Comparison of ENCODE assay signal across 21 cellular contexts in genomic region chr11:78916759-78917158, GRCh38.
A peak's percentile ranks its signal among the peaks of the same experiment; 100 is the strongest.
DNase-seq lines count a peak whose midpoint lies in the region; FAIRE-seq and TF ChIP-seq lines count a peak whose summit lies in the region.
"Had no signal": no experiment of that assay in that cellular context is flagged by ENCODE, and none has a peak within 500 bp of the region (broad histone marks: within the 10 kb centered on the region; RNA-seq: fewer than 3 reads in every experiment).

No MANE protein-coding gene starts in this region.

- H3K36me3 ChIP-seq in MM.1S (replicated peaks; ENCODE audit: insufficient read depth, low read length) (no peaks in the 10 kb centered on the region), adipocyte (ENCODE audit: control insufficient read depth, insufficient read depth, low read length, severe bottlenecking) (no peaks in the 10 kb centered on the region), kidney (ENCODE audit: control insufficient read depth in 1 of 2, insufficient read depth in 2 of 2, low read length in 2 of 2) (no peaks in the 10 kb centered on the region)
- H3K36me3 ChIP-seq: vagina had no signal

- H3K27ac ChIP-seq in MM.1S (ENCODE audit: low read length) (no peak overlapping the region), kidney (ENCODE audit: low read depth in 2 of 2, low read length in 2 of 2) (no peak overlapping the region)
- H3K27ac ChIP-seq: vagina had no signal

- TF ChIP-seq POLR2A in erythroblast (IDR thresholded peaks at IDR 0.05; ENCODE audit: low read length) = no peak

- peak; percentile 17 for TF ChIP-seq CTCF in D721Med (IDR thresholded peaks at IDR 0.05; ENCODE audit: insufficient read depth, missing control alignments)
- TF ChIP-seq CTCF in MM.1S (IDR thresholded peaks at IDR 0.05; ENCODE audit: low read length) = peak; percentile 17
- TF ChIP-seq CTCF in kidney (IDR thresholded peaks at IDR 0.05; ENCODE audit: borderline replicate concordance, extremely low read depth, insufficient read depth) = peak; percentile 8

- no peak for DNase-seq in D721Med (ENCODE audit: insufficient read length, low spot score)
- no peak for DNase-seq in MM.1S
- DNase-seq in adipocyte (ENCODE audit: low read depth) = peak; percentile 11
- DNase-seq in kidney = no peak
- DNase-seq in erythroblast (lab: John Stamatoyannopoulos, UW) = no peak
- DNase-seq in NCI-H510A treated with DMSO at 0.1 percent for 48 hours (lab: John Stamatoyannopoulos, UW) = no peak
- DNase-seq in activated naive CD4-positive, alpha-beta T cell treated with Interleukin-2 at 50 U/mL for 16 hours = no peak
- DNase-seq: activated CD4-positive, CD25-positive, alpha-beta regulatory T cell treated with anti-CD3 and anti-CD28 coated beads, Interleukin-2, amount 50 U/mL, for 72 hours; activated CD8-positive, alpha-beta memory T cell treated with anti-CD3 and anti-CD28 coated beads for 24 hours; activated naive CD4-positive, alpha-beta T cell treated with anti-CD3 and anti-CD28 coated beads for 36 hours; activated T-cell treated with anti-CD3 and anti-CD28 coated beads, Interleukin-2, amount 50 U/mL, for 4 hours; amygdala; CD8-positive, alpha-beta memory T cell; dermis blood vessel endothelial cell; H7; NCI-H69; SHP77; T-cell had no signal

- no peak overlapping the region for H2AFZ ChIP-seq in MM.1S (ENCODE audit: low read length)

- H3K9me3 ChIP-seq in MM.1S (replicated peaks; ENCODE audit: insufficient read depth, low read length) = no peaks in the 10 kb centered on the region
- H3K9me3 ChIP-seq in adipocyte (ENCODE audit: control insufficient read depth, low read length) = no peaks in the 10 kb centered on the region
- H3K9me3 ChIP-seq in kidney (ENCODE audit: control insufficient read depth in 1 of 2, low read length in 2 of 2) = no peaks in the 10 kb centered on the region
- H3K9me3 ChIP-seq: vagina had no signal

- no peak for FAIRE-seq in D721Med (lab: Jason Lieb, UNC)
- FAIRE-seq in kidney (lab: Jason Lieb, UNC) = no peak
- FAIRE-seq: endothelial cell of umbilical vein had no signal

- intact Hi-C loops in kidney (cut with DNase I) = no loop called here

- H3K4me3 ChIP-seq in MM.1S (ENCODE audit: low read length) (no peak overlapping the region), adipocyte (ENCODE audit: low read length) (no peak overlapping the region), kidney (ENCODE audit: low read length in 2 of 2) (no peak overlapping the region)
- H3K4me3 ChIP-seq: smooth muscle cell, vagina had no signal

- H3K27me3 ChIP-seq in MM.1S (replicated peaks; ENCODE audit: insufficient read depth, low read length) (no peaks in the 10 kb centered on the region), adipocyte (replicated peaks; ENCODE audit: control insufficient read depth, insufficient read depth, low read length) (no peaks in the 10 kb centered on the region)
- H3K27me3 ChIP-seq: vagina had no signal

- H3K4me1 ChIP-seq in MM.1S (ENCODE audit: low read length) (peaks cover 2% of the 10 kb centered on the region), adipocyte (ENCODE audit: control insufficient read depth, insufficient read depth, low read length) (no peaks in the 10 kb centered on the region), kidney (ENCODE audit: control insufficient read depth in 1 of 2, insufficient read depth in 1 of 2, low read depth in 1 of 2, low read length in 2 of 2) (no peaks in the 10 kb centered on the region)
- H3K4me1 ChIP-seq: vagina had no signal

- no peaks in the 10 kb centered on the region for H3F3A ChIP-seq in MM.1S (ENCODE audit: insufficient read depth, low read length)

- no peaks in the 10 kb centered on the region for H3K9me2 ChIP-seq in MM.1S (replicated peaks; ENCODE audit: insufficient read depth, low read length)

- H4K20me1 ChIP-seq in MM.1S (ENCODE audit: insufficient read depth, low read length) = no peaks in the 10 kb centered on the region

- no peaks in the 10 kb centered on the region for H3K79me2 ChIP-seq in MM.1S (ENCODE audit: low read length)

- no peak overlapping the region for H3K9ac ChIP-seq in MM.1S (ENCODE audit: low read length)
- H3K9ac ChIP-seq in adipocyte (ENCODE audit: low read length) = no peak overlapping the region
- H3K9ac ChIP-seq in kidney (ENCODE audit: low read length in 2 of 2) = no peak overlapping the region

- no peak overlapping the region for H3K4me2 ChIP-seq in MM.1S (ENCODE audit: low read depth, low read length)
- H3K4me2 ChIP-seq: smooth muscle cell had no signal
